In genomic region chr6:125310994-125311649, GRCh38 we compare ENCODE assay signal across 8 cellular contexts. TPM values are rescaled to one million over a fixed set of nuclear protein-coding genes. Genes with fewer than 3 reads are reported as not detected.
DNase-seq lines count a peak whose midpoint lies in the region; ATAC-seq and TF ChIP-seq lines count a peak whose summit lies in the region.

No MANE protein-coding gene starts in this region.

- TF ChIP-seq EP300 in SK-N-SH (IDR thresholded peaks at IDR 0.05; ENCODE audit: borderline replicate concordance in 1 of 2, low read depth in 1 of 2, low read length in 1 of 2), result no peak

- H3K4me1 Mint-ChIP-seq in natural killer cell treated with Interleukin-12 subunit alpha and Interleukin-12 subunit beta and Interleukin-15 and Interleukin-18, amount 100 ng/mL, for 72 hours (ENCODE audit: low read depth in 2 of 2), result peaks cover 0 to 7% of the 10 kb centered on the region in 2 donors

- H3F3A ChIP-seq in SK-N-SH (replicated peaks; ENCODE audit: insufficient read depth), result no peaks in the 10 kb centered on the region

- H3K9me3 Mint-ChIP-seq in natural killer cell treated with Interleukin-12 subunit alpha and Interleukin-12 subunit beta and Interleukin-15 and Interleukin-18, amount 100 ng/mL, for 72 hours, result no peaks in the 10 kb centered on the region

- no peak overlapping the region for H2AFZ ChIP-seq in SK-N-SH (ENCODE audit: low read depth)

- H4K20me1 ChIP-seq in SK-N-SH (ENCODE audit: insufficient read depth), result no peaks in the 10 kb centered on the region

- H3K4me3 Mint-ChIP-seq in natural killer cell treated with Interleukin-12 subunit alpha and Interleukin-12 subunit beta and Interleukin-15 and Interleukin-18, amount 100 ng/mL, for 72 hours, result no peak overlapping the region

- H3K9ac ChIP-seq in SK-N-SH, result no peak overlapping the region

- no peak for DNase-seq in AG09319 (ENCODE audit: extremely low read depth, low read depth)
- peak; percentile 72 for DNase-seq in NCI-H1092 treated with DMSO at 0.1 percent for 48 hours (lab: John Stamatoyannopoulos, UW)
- peak; percentile 49 for DNase-seq in SK-N-SH
- DNase-seq in esophagus squamous epithelium (lab: John Stamatoyannopoulos, UW), result no peak
- DNase-seq in natural killer cell treated with Interleukin-12 subunit alpha and Interleukin-12 subunit beta and Interleukin-15 and Interleukin-18, amount 100 ng/mL, for 72 hours (ENCODE audit: low spot score), result no peak
- no peak for DNase-seq in effector CD8-positive, alpha-beta T cell (lab: John Stamatoyannopoulos, UW)

- H3K36me3 ChIP-seq in SK-N-SH (replicated peaks in 1 of 2; ENCODE audit: control insufficient read depth in 1 of 2, insufficient read depth in 2 of 2, low read length in 1 of 2) (no peaks in the 10 kb centered on the region), esophagus squamous epithelium (no peaks in the 10 kb centered on the region)

- POLR2A ChIA-PET in SK-N-SH (lab: Yijun Ruan, JAX), result no interaction called here

- TF ChIP-seq CTCF in AG09319 (IDR thresholded peaks at IDR 0.05; ENCODE audit: low read depth, low read length) (peak; percentile 62), SK-N-SH (IDR thresholded peaks at IDR 0.05) (peak; percentile 74), esophagus squamous epithelium (IDR thresholded peaks at IDR 0.05) (peak; percentile 53 to 85 (median 74))

- no peak for TF ChIP-seq POLR2A in esophagus squamous epithelium (IDR thresholded peaks at IDR 0.05)

- H3K9me2 ChIP-seq in SK-N-SH, result no peaks in the 10 kb centered on the region

- no peaks in the 10 kb centered on the region for H3K9me3 ChIP-seq in SK-N-SH
- H3K9me3 ChIP-seq in esophagus squamous epithelium, result no peaks in the 10 kb centered on the region

- whole genome bisulfite sequencing in SK-N-SH (ENCODE audit: low lambda C conversion rate), result 39% methylated on average over 7 of the region's 7 CpGs
- WGBS in esophagus squamous epithelium, 2 donors, result 41 to 45% methylated on average over 7 of the region's 7 CpGs

- intact Hi-C loops in esophagus squamous epithelium (cut with DNase I), result loop anchor here (5.0 to 10.0 kb wide), 2 partner anchors 446 to 644 kb away; partner anchors contain the start of gene HINT3

- H3K27me3 ChIP-seq in SK-N-SH (ENCODE audit: insufficient read depth) (peaks cover 13% of the 10 kb centered on the region; the same call in 1 of the 2 replicates), esophagus squamous epithelium (no peaks in the 10 kb centered on the region)

- no peak overlapping the region for H3K27ac Mint-ChIP-seq in natural killer cell treated with Interleukin-12 subunit alpha and Interleukin-12 subunit beta and Interleukin-15 and Interleukin-18, amount 100 ng/mL, for 72 hours

- no peaks in the 10 kb centered on the region for H3K79me2 ChIP-seq in SK-N-SH (ENCODE audit: insufficient read depth)

- H3K36me3 Mint-ChIP-seq in natural killer cell treated with Interleukin-12 subunit alpha and Interleukin-12 subunit beta and Interleukin-15 and Interleukin-18, amount 100 ng/mL, for 72 hours, result no peaks in the 10 kb centered on the region

- H3K4me3 ChIP-seq in SK-N-SH (ENCODE audit: low read depth in 2 of 2, low read length in 1 of 2) (no peak overlapping the region; a peak in 1 of 4 replicates), esophagus squamous epithelium (no peak overlapping the region)

- H3K4me1 ChIP-seq in SK-N-SH (ENCODE audit: control insufficient read depth in 1 of 2, insufficient read depth in 2 of 2, low read depth in 1 of 2, low read length in 1 of 2), result peaks cover 0 to 2% of the 10 kb centered on the region in 2 experiments; a peak in 1 of 4 replicates
- H3K4me1 ChIP-seq in esophagus squamous epithelium, result peaks cover 0 to 22% (median 0%) of the 10 kb centered on the region in 3 donors

- H3K4me2 ChIP-seq in SK-N-SH, result no peak overlapping the region

- peak; percentile 84 for ATAC-seq in GM18499 (IDR thresholded peaks at IDR 0.05; ENCODE audit: insufficient read depth, unreplicated experiment)
- ATAC-seq in HG02763 (IDR thresholded peaks at IDR 0.05; ENCODE audit: unreplicated experiment), result peak; percentile 90
- ATAC-seq in natural killer cell treated with Interleukin-12 subunit alpha and Interleukin-12 subunit beta and Interleukin-15 and Interleukin-18, amount 100 ng/mL, for 72 hours, result peak; percentile 68 to 75

- H3K27me3 Mint-ChIP-seq in natural killer cell treated with Interleukin-12 subunit alpha and Interleukin-12 subunit beta and Interleukin-15 and Interleukin-18, amount 100 ng/mL, for 72 hours, result peaks cover 7 to 14% of the 10 kb centered on the region in 2 donors

- CTCF ChIA-PET in SK-N-SH (lab: Yijun Ruan, JAX), result interaction anchor here (0.6 to 11.1 kb wide), 31 partner anchors 10 to 1317 kb away, joined by 3 to 278 read pairs (median 4); partner anchors contain the start of genes HDDC2, HEY2, HINT3 and NCOA7

- peak; percentile 87 for TF ChIP-seq RAD21 in SK-N-SH (IDR thresholded peaks at IDR 0.05; ENCODE audit: low read length)

- no peak overlapping the region for H3K27ac ChIP-seq in SK-N-SH (ENCODE audit: low read depth in 2 of 2, low read length in 1 of 2)
- no peak overlapping the region for H3K27ac ChIP-seq in esophagus squamous epithelium

TF ChIP-seq in SK-N-SH, 30 proteins besides CTCF, POLR2A, EP300 and RAD21:
- no peak for TF ChIP-seq CHD2 (IDR thresholded peaks at IDR 0.05; ENCODE audit: low read length, partially characterized antibody)
- TF ChIP-seq NFIC (IDR thresholded peaks at IDR 0.05; ENCODE audit: borderline replicate concordance), result no peak
- no peak for TF ChIP-seq YY1 (IDR thresholded peaks at IDR 0.05; ENCODE audit: low read depth)
- TF ChIP-seq MAX (IDR thresholded peaks at IDR 0.05; ENCODE audit: low read depth), result no peak
- TF ChIP-seq EZH2phosphoT487 (IDR thresholded peaks at IDR 0.05; ENCODE audit: borderline replicate concordance, low read depth), result no peak
- no peak for TF ChIP-seq RCOR1 (IDR thresholded peaks at IDR 0.05; ENCODE audit: low read length)
- TF ChIP-seq RFX5 (IDR thresholded peaks at IDR 0.05; ENCODE audit: low read length), result no peak
- TF ChIP-seq SMC3 (IDR thresholded peaks at IDR 0.05; ENCODE audit: low read depth, low read length), result peak; percentile 70
- 0 out of 2 replicates have a peak, but pooled peaks have one; percentile 16 for TF ChIP-seq MXI1 (IDR thresholded peaks at IDR 0.05; ENCODE audit: low read depth, low read length)
- no peak for TF ChIP-seq MEF2A (IDR thresholded peaks at IDR 0.05; ENCODE audit: borderline replicate concordance, low read depth)
- no peak for TF ChIP-seq TAF1 (IDR thresholded peaks at IDR 0.05; ENCODE audit: borderline replicate concordance, low read depth, low read length)
- no peak for TF ChIP-seq USF2 (IDR thresholded peaks at IDR 0.05; ENCODE audit: borderline replicate concordance, low read depth, low read length)
- no peak for TF ChIP-seq GABPA (IDR thresholded peaks at IDR 0.05; ENCODE audit: low read depth)
- no peak for TF ChIP-seq RXRA (IDR thresholded peaks at IDR 0.05; ENCODE audit: borderline replicate concordance, low read depth)
- TF ChIP-seq REST (IDR thresholded peaks at IDR 0.05; ENCODE audit: low read depth, low read length), result no peak
- TF ChIP-seq NRF1 (IDR thresholded peaks at IDR 0.05; ENCODE audit: low read depth, low read length), result no peak

RNA-seq across cellular contexts. Expression of gene HDDC2, which starts 9.4 kb away (rescaled TPM):
- 80.2 and 85.5 TPM in 2 replicates for polyA plus RNA-seq in SK-N-SH (2012; rRNA removed)
- polyA plus RNA-seq in SK-N-SH (2012; cell fraction: cytosol; rRNA removed), result 89.1 and 111 TPM in 2 replicates
- 26.3 and 31.3 TPM in 2 replicates for polyA plus RNA-seq in SK-N-SH (2012; cell fraction: nucleus; rRNA removed)
- 10 to 100 TPM; 49.2 to 84.7 (median 53.3) TPM for total RNA-seq in esophagus squamous epithelium
- total RNA-seq in natural killer cell treated with Interleukin-12 subunit alpha and Interleukin-12 subunit beta and Interleukin-15 and Interleukin-18, amount 100 ng/mL, for 72 hours, result 10 to 100 TPM; 36.8 to 44.0 TPM

Comparison
In these comparisons a context has a peak if more than half of its experiments do, and no peak if none do; other contexts are left out.
1. DNase-seq: peak in NCI-H1092 treated with DMSO at 0.1 percent for 48 hours (single experiment) and SK-N-SH (single experiment); none in AG09319 (single experiment), esophagus squamous epithelium (single experiment), natural killer cell treated with Interleukin-12 subunit alpha and Interleukin-12 subunit beta and Interleukin-15 and Interleukin-18, amount 100 ng/mL, for 72 hours (single experiment) and effector CD8-positive, alpha-beta T cell (single experiment).
2. Peak in every context shown above with its lines, with median percentiles within 50 percentile points of each other: CTCF ChIP-seq and ATAC-seq.